37 cellular contexts compared by ENCODE assay signal in the genomic region with DNA sequence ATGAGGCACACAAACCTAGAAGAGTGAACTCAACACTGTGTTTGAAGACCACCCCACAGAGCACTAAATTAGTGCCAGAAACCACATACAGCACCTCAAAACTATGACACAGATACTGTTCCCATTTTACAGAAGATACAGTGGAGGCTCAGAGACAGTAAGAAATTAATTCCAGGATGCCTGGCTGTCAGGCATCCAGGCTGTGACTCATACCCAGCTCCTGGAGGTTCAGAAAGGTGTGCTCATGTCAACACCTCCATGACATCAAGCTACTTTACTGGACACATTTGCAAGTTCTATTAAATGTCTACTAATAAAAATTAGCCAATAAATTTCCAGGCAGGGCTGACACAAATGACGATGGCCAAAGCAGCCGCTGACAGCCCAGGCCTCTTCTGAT.
"Had no signal": no experiment of that assay in that cellular context is flagged by ENCODE, and none has a peak within 500 bp of the region (broad histone marks: within the 10 kb centered on the region; RNA-seq: fewer than 3 reads in every experiment).

No MANE protein-coding gene starts in this region.

- ATAC-seq: activated CD4-positive, alpha-beta T cell treated with anti-CD3 and anti-CD28 coated beads for 36 hours; activated naive CD8-positive, alpha-beta T cell treated with anti-CD3 and anti-CD28 coated beads, Interleukin-2, amount 50 U/mL, for 24 hours; activated T-cell treated with anti-CD3 and anti-CD28 coated beads, Interleukin-2, amount 50 U/mL, for 4 hours; Right ventricle myocardium inferior; SK-N-SH treated with all-trans-retinoic acid at 6 μM for 48 hours; T-cell; T-helper 17 cell had no signal

- H3K4me2 ChIP-seq: KMS-11, PC-9 had no signal

- H3K4me3 ChIP-seq: cardiac muscle cell, PC-9 had no signal

- H3K4me1 Mint-ChIP-seq: activated naive CD8-positive, alpha-beta T cell treated with anti-CD3 and anti-CD28 coated beads, Interleukin-2, amount 50 U/mL, for 24 hours; central memory CD8-positive, alpha-beta T cell had no signal

- H3K27me3 Mint-ChIP-seq: activated CD4-positive, alpha-beta memory T cell treated with anti-CD3 and anti-CD28 coated beads for 36 hours; activated CD4-positive, alpha-beta T cell treated with anti-CD3 and anti-CD28 coated beads for 36 hours; activated CD4-positive, alpha-beta T cell treated with anti-CD3 and anti-CD28 coated beads, Interleukin-2, amount 10 ng/mL, durations not matched to agents 7 days and 5 days; activated naive CD4-positive, alpha-beta T cell treated with anti-CD3 and anti-CD28 coated beads, Interleukin-2, amount 10 ng/mL, durations not matched to agents 7 days and 5 days; activated naive CD8-positive, alpha-beta T cell; activated naive CD8-positive, alpha-beta T cell treated with anti-CD3 and anti-CD28 coated beads, Interleukin-2, amount 50 U/mL, for 24 hours; central memory CD8-positive, alpha-beta T cell; T-cell; T-helper 17 cell had no signal

- DNase-seq: activated CD4-positive, alpha-beta memory T cell treated with anti-CD3 and anti-CD28 coated beads for 36 hours; activated CD4-positive, alpha-beta T cell treated with anti-CD3 and anti-CD28 coated beads for 36 hours; activated CD4-positive, alpha-beta T cell treated with anti-CD3 and anti-CD28 coated beads, Interleukin-2, amount 10 ng/mL, durations not matched to agents 7 days and 5 days; activated CD4-positive, CD25-positive, alpha-beta regulatory T cell; activated CD8-positive, alpha-beta memory T cell treated with anti-CD3 and anti-CD28 coated beads, Interleukin-2, amount 50 U/mL, for 4 hours; activated gamma-delta T cell treated with Interleukin-2 at 50 U/mL for 16 hours; activated naive CD4-positive, alpha-beta T cell treated with anti-CD3 and anti-CD28 coated beads, Interleukin-2, amount 10 ng/mL, durations not matched to agents 7 days and 5 days; activated naive CD8-positive, alpha-beta T cell treated with anti-CD3 and anti-CD28 coated beads, Interleukin-2, amount 50 U/mL, for 24 hours; activated T-cell treated with anti-CD3 and anti-CD28 coated beads for 4 hours; activated T-cell treated with anti-CD3 and anti-CD28 coated beads, Interleukin-2, amount 50 U/mL, for 4 hours; anterior cingulate cortex; NCI-H1105; NCI-H1436; NCI-H1694; NCI-H1930; NCI-H2081 treated with DMSO at 0.1 percent for 48 hours; NCI-H226; NCI-H446 treated with DMSO at 0.1 percent for 48 hours; NCI-H524 treated with DMSO at 0.1 percent for 48 hours; NCI-H748 treated with DMSO at 0.1 percent for 48 hours; NK-92 treated with Interleukin-12 subunit alpha and Interleukin-12 subunit beta, amount 100 ng/mL, for 24 hours; PC-9; SIG-M5; T-cell; T-helper 17 cell; T-helper 9 cell; WERI-Rb-1 had no signal

- H2AFZ ChIP-seq: PC-9 had no signal

- H3K27ac ChIP-seq: cardiac muscle cell, KMS-11, PC-9, RWPE1, WERI-Rb-1 had no signal

- FAIRE-seq: RCC 7860 had no signal

- H3K9ac ChIP-seq: KMS-11 had no signal

- H3K27ac Mint-ChIP-seq: activated CD4-positive, alpha-beta memory T cell treated with anti-CD3 and anti-CD28 coated beads for 36 hours; activated CD4-positive, alpha-beta T cell treated with anti-CD3 and anti-CD28 coated beads for 36 hours; activated CD4-positive, alpha-beta T cell treated with anti-CD3 and anti-CD28 coated beads, Interleukin-2, amount 10 ng/mL, durations not matched to agents 7 days and 5 days; activated naive CD4-positive, alpha-beta T cell treated with anti-CD3 and anti-CD28 coated beads, Interleukin-2, amount 10 ng/mL, durations not matched to agents 7 days and 5 days; activated naive CD8-positive, alpha-beta T cell; activated naive CD8-positive, alpha-beta T cell treated with anti-CD3 and anti-CD28 coated beads, Interleukin-2, amount 50 U/mL, for 24 hours; activated T-helper 1 cell treated with anti-CD3 and anti-CD28 coated beads, Interleukin-12 subunit alpha, Interleukin-12 subunit beta, Interleukin-2, Interleukin-4 antibody, amounts not matched to agents 30 ng/mL and 10 ng/mL and 1 ng/mL, durations not matched to agents 14 hours and 24 hours and 36 hours; brain; T-cell; T-helper 17 cell had no signal

- H3K4me3 Mint-ChIP-seq: activated CD4-positive, alpha-beta memory T cell treated with anti-CD3 and anti-CD28 coated beads for 36 hours; activated CD4-positive, alpha-beta T cell treated with anti-CD3 and anti-CD28 coated beads for 36 hours; activated CD4-positive, alpha-beta T cell treated with anti-CD3 and anti-CD28 coated beads, Interleukin-2, amount 10 ng/mL, durations not matched to agents 7 days and 5 days; activated naive CD4-positive, alpha-beta T cell treated with anti-CD3 and anti-CD28 coated beads, Interleukin-2, amount 10 ng/mL, durations not matched to agents 7 days and 5 days; activated naive CD8-positive, alpha-beta T cell; activated naive CD8-positive, alpha-beta T cell treated with anti-CD3 and anti-CD28 coated beads, Interleukin-2, amount 50 U/mL, for 24 hours; activated T-cell treated with anti-CD3 and anti-CD28 coated beads, Interleukin-2, amount 50 U/mL, for 4 hours; activated T-helper 1 cell treated with anti-CD3 and anti-CD28 coated beads, Interleukin-12 subunit alpha, Interleukin-12 subunit beta, Interleukin-2, Interleukin-4 antibody, amounts not matched to agents 30 ng/mL and 10 ng/mL and 1 ng/mL, durations not matched to agents 14 hours and 24 hours and 36 hours; brain; central memory CD8-positive, alpha-beta T cell; T-cell; T-helper 17 cell had no signal

- H3K9me3 Mint-ChIP-seq: activated CD4-positive, alpha-beta memory T cell treated with anti-CD3 and anti-CD28 coated beads for 36 hours; activated naive CD4-positive, alpha-beta T cell treated with anti-CD3 and anti-CD28 coated beads, Interleukin-2, amount 10 ng/mL, durations not matched to agents 7 days and 5 days; activated naive CD8-positive, alpha-beta T cell treated with anti-CD3 and anti-CD28 coated beads, Interleukin-2, amount 50 U/mL, for 24 hours; activated T-cell treated with anti-CD3 and anti-CD28 coated beads, Interleukin-2, amount 50 U/mL, for 4 hours; activated T-helper 1 cell treated with anti-CD3 and anti-CD28 coated beads, Interleukin-12 subunit alpha, Interleukin-12 subunit beta, Interleukin-2, Interleukin-4 antibody, amounts not matched to agents 30 ng/mL and 10 ng/mL and 1 ng/mL, durations not matched to agents 14 hours and 24 hours and 36 hours; brain; central memory CD8-positive, alpha-beta T cell; T-cell had no signal

- H3K36me3 ChIP-seq: cardiac muscle cell, WERI-Rb-1 had no signal

- H3K27me3 ChIP-seq: cardiac muscle cell had no signal
